In genomic region chr4:78432896-78433295, GRCh38 we compare ENCODE assay signal across 2 cellular contexts.
A peak's percentile ranks its signal among the peaks of the same experiment; 100 is the strongest.
TF ChIP-seq lines count a peak whose summit lies in the region.

No MANE protein-coding gene starts in this region.

TF ChIP-seq in SK-N-SH, 30 proteins besides CTCF, POLR2A, EP300 and RAD21 (continued from another document):
- TF ChIP-seq, protein P1, sequence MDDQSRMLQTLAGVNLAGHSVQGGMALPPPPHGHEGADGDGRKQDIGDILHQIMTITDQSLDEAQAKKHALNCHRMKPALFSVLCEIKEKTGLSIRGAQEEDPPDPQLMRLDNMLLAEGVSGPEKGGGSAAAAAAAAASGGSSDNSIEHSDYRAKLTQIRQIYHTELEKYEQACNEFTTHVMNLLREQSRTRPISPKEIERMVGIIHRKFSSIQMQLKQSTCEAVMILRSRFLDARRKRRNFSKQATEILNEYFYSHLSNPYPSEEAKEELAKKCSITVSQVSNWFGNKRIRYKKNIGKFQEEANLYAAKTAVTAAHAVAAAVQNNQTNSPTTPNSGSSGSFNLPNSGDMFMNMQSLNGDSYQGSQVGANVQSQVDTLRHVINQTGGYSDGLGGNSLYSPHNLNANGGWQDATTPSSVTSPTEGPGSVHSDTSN (IDR thresholded peaks at IDR 0.05) = no peak; the same call in 1 of the 2 replicates
- TF ChIP-seq JUND (IDR thresholded peaks at IDR 0.05) = peak; percentile 37; the same call in 1 of the 2 replicates

TF ChIP-seq in HepG2, 621 proteins besides CTCF, POLR2A, EP300 and RAD21 (continued from another document):
- TF ChIP-seq, protein P2, sequence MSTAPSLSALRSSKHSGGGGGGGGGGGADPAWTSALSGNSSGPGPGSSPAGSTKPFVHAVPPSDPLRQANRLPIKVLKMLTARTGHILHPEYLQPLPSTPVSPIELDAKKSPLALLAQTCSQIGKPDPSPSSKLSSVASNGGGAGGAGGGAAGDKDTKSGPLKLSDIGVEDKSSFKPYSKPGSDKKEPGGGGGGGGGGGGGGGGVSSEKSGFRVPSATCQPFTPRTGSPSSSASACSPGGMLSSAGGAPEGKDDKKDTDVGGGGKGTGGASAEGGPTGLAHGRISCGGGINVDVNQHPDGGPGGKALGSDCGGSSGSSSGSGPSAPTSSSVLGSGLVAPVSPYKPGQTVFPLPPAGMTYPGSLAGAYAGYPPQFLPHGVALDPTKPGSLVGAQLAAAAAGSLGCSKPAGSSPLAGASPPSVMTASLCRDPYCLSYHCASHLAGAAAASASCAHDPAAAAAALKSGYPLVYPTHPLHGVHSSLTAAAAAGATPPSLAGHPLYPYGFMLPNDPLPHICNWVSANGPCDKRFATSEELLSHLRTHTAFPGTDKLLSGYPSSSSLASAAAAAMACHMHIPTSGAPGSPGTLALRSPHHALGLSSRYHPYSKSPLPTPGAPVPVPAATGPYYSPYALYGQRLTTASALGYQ (CRISPR knock-in tag; IDR thresholded peaks at IDR 0.05) = no peak
- no peak for TF ChIP-seq ZNF10 (CRISPR knock-in tag; IDR thresholded peaks at IDR 0.05; ENCODE audit: borderline replicate concordance, low read depth)
- no peak for TF ChIP-seq ZFP36L2 (CRISPR knock-in tag; IDR thresholded peaks at IDR 0.05)
- no peak for TF ChIP-seq ZNF879 (CRISPR knock-in tag; IDR thresholded peaks at IDR 0.05)
- no peak for TF ChIP-seq ZSCAN31 (CRISPR knock-in tag; IDR thresholded peaks at IDR 0.05; ENCODE audit: low read depth)
- TF ChIP-seq BRCA1 (CRISPR knock-in tag; IDR thresholded peaks at IDR 0.05) = no peak
- no peak for TF ChIP-seq WIZ (CRISPR knock-in tag; IDR thresholded peaks at IDR 0.05)
- TF ChIP-seq SMYD3 (CRISPR knock-in tag; IDR thresholded peaks at IDR 0.05) = no peak
- TF ChIP-seq ZNF205 (CRISPR knock-in tag; IDR thresholded peaks at IDR 0.05) = no peak
- no peak for TF ChIP-seq GATAD1 (CRISPR knock-in tag; IDR thresholded peaks at IDR 0.05)
- no peak for TF ChIP-seq IRF1 (CRISPR knock-in tag; IDR thresholded peaks at IDR 0.05; ENCODE audit: low read depth)
- no peak for TF ChIP-seq ZNF605 (CRISPR knock-in tag; IDR thresholded peaks at IDR 0.05)
- TF ChIP-seq, protein P3, sequence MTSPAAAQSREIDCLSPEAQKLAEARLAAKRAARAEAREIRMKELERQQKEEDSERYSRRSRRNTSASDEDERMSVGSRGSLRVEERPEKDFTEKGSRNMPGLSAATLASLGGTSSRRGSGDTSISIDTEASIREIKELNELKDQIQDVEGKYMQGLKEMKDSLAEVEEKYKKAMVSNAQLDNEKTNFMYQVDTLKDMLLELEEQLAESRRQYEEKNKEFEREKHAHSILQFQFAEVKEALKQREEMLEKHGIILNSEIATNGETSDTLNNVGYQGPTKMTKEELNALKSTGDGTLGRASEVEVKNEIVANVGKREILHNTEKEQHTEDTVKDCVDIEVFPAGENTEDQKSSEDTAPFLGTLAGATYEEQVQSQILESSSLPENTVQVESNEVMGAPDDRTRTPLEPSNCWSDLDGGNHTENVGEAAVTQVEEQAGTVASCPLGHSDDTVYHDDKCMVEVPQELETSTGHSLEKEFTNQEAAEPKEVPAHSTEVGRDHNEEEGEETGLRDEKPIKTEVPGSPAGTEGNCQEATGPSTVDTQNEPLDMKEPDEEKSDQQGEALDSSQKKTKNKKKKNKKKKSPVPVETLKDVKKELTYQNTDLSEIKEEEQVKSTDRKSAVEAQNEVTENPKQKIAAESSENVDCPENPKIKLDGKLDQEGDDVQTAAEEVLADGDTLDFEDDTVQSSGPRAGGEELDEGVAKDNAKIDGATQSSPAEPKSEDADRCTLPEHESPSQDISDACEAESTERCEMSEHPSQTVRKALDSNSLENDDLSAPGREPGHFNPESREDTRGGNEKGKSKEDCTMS (CRISPR knock-in tag; conservative IDR thresholded peaks at IDR 0.05) = no peak
